In genomic region chr5:140342287-140342686, GRCh38 we compare ENCODE assay signal across 11 cellular contexts. TPM values are rescaled to one million over a fixed set of nuclear protein-coding genes. Genes with fewer than 3 reads are reported as not detected.
DNase-seq lines count a peak whose midpoint lies in the region; ATAC-seq and TF ChIP-seq lines count a peak whose summit lies in the region.
"Had no signal": no experiment of that assay in that cellular context is flagged by ENCODE, and none has a peak within 500 bp of the region (broad histone marks: within the 10 kb centered on the region; RNA-seq: fewer than 3 reads in every experiment).

No MANE protein-coding gene starts in this region.

- DNase-seq in stimulated activated CD4-positive, alpha-beta T cell treated with anti-CD3 and anti-CD28 coated beads, Interleukin-1b, Interleukin-23, amount 100 ng/mL, for 48 hours = peak; percentile 38
- DNase-seq in stimulated activated CD4-positive, alpha-beta T cell treated with anti-CD3 and anti-CD28 coated beads, Interleukin-12 subunit alpha, Interleukin-12 subunit beta, amount 100 ng/mL, for 4 hours = no peak
- no peak for DNase-seq in activated B cell treated with CpG ODN at 0.5 μM for 24 hours
- peak; percentile 23 for DNase-seq in left kidney (ENCODE audit: low read depth, low spot score)
- no peak for DNase-seq in NCI-H2107 (lab: John Stamatoyannopoulos, UW)
- DNase-seq in NCI-H345 treated with DMSO at 0.1 percent for 48 hours (lab: John Stamatoyannopoulos, UW; ENCODE audit: unreplicated experiment) = no peak
- no peak for DNase-seq in retina
- no peak for DNase-seq in NCI-H2029 (lab: John Stamatoyannopoulos, UW)
- DNase-seq: endodermal cell, WERI-Rb-1 had no signal

- CTCF ChIA-PET in activated B cell treated with CpG ODN at 0.5 μM for 24 hours (lab: Charles Lee) = interaction anchor here (3.4 to 14.6 kb wide), 2 partner anchors 9 to 100 kb away, joined by 13 to 347 read pairs; no protein-coding TSS in a partner anchor

- intact Hi-C loops in activated B cell treated with CpG ODN at 0.5 μM for 24 hours (cut with micrococcal nuclease) = no loop called here

- H3K36me3 Mint-ChIP-seq in activated B cell treated with CpG ODN at 0.5 μM for 24 hours (ENCODE audit: low read depth) = no peaks in the 10 kb centered on the region

- peak overlapping the region; percentile 70 for H3K27ac Mint-ChIP-seq in activated B cell treated with CpG ODN at 0.5 μM for 24 hours
- H3K27ac Mint-ChIP-seq: endodermal cell had no signal

- POLR2A ChIA-PET in activated B cell treated with CpG ODN at 0.5 μM for 24 hours (lab: Charles Lee) = no interaction called here

- H3K9me3 Mint-ChIP-seq in activated B cell treated with CpG ODN at 0.5 μM for 24 hours = no peaks in the 10 kb centered on the region
- H3K9me3 Mint-ChIP-seq: endodermal cell had no signal

- H3K4me3 Mint-ChIP-seq in activated B cell treated with CpG ODN at 0.5 μM for 24 hours = peak overlapping the region; percentile 42
- H3K4me3 Mint-ChIP-seq: endodermal cell had no signal

- peaks cover 46% of the 10 kb centered on the region for H3K4me1 Mint-ChIP-seq in activated B cell treated with CpG ODN at 0.5 μM for 24 hours

- TF ChIP-seq CTCF in activated B cell treated with CpG ODN at 0.5 μM for 24 hours (IDR thresholded peaks at IDR 0.05) = no peak

- ATAC-seq in activated B cell treated with CpG ODN at 0.5 μM for 24 hours (ENCODE audit: low read depth) = peak; percentile 8

- H3K27me3 Mint-ChIP-seq in activated B cell treated with CpG ODN at 0.5 μM for 24 hours = no peaks in the 10 kb centered on the region

RNA-seq across cellular contexts. Expression of gene HBEGF, which starts 4.1 kb away (rescaled TPM):
- total RNA-seq in activated B cell treated with CpG ODN at 0.5 μM for 24 hours = 0.22 and 0.49 TPM in 2 replicates

RNA-seq across cellular contexts. Expression of gene SLC4A9, which starts 17.7 kb away (rescaled TPM):
- total RNA-seq in activated B cell treated with CpG ODN at 0.5 μM for 24 hours = not detected in 2 replicates
- total RNA-seq: myocyte had no signal

RNA-seq across cellular contexts. Expression of gene PFDN1, which starts 39.4 kb away (rescaled TPM):
- 38.2 and 38.4 TPM in 2 replicates for total RNA-seq in activated B cell treated with CpG ODN at 0.5 μM for 24 hours

RNA-seq across cellular contexts. Expression of gene ANKHD1, which starts 59.3 kb away (rescaled TPM):
- total RNA-seq in activated B cell treated with CpG ODN at 0.5 μM for 24 hours = 166 and 187 TPM in 2 replicates

Comparison
In these comparisons a context has a peak if more than half of its experiments do, and no peak if none do; other contexts are left out.
1. DNase-seq: peak in stimulated activated CD4-positive, alpha-beta T cell treated with anti-CD3 and anti-CD28 coated beads, Interleukin-1b, Interleukin-23, amount 100 ng/mL, for 48 hours (single experiment) and left kidney (single experiment); none in stimulated activated CD4-positive, alpha-beta T cell treated with anti-CD3 and anti-CD28 coated beads, Interleukin-12 subunit alpha, Interleukin-12 subunit beta, amount 100 ng/mL, for 4 hours (single experiment), activated B cell treated with CpG ODN at 0.5 μM for 24 hours (single experiment), NCI-H2107 (single experiment), NCI-H345 treated with DMSO at 0.1 percent for 48 hours (single experiment), retina (single experiment) and NCI-H2029 (single experiment).